19 cellular contexts compared by ENCODE assay signal in the genomic region with DNA sequence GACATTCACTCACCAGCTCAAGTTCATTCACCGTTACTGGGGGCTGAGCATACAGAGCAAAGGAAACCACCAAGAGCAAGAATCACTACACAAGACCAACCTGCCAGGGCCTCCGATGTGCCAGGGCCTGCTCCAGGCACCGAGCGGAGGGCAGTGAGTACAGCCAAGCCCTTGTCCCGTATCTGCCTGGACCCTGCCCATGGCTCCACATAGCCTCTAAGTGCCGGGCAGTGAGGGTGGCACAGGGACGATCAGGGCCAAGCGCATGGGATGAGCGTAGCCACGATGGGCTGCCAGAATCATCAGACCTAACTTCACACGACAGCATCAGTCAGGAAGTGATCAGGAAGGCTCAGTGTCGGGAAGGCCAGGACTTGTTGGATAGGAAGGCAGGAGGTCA.
DNase-seq lines count a peak whose midpoint lies in the region; ATAC-seq and TF ChIP-seq lines count a peak whose summit lies in the region.
"Had no signal": no experiment of that assay in that cellular context is flagged by ENCODE, and none has a peak within 500 bp of the region (broad histone marks: within the 10 kb centered on the region; RNA-seq: fewer than 3 reads in every experiment).

No MANE protein-coding gene starts in this region.

- H3K4me1 Mint-ChIP-seq in activated CD4-positive, alpha-beta memory T cell treated with anti-CD3 and anti-CD28 coated beads, Interleukin-2, amount 10 ng/mL, durations not matched to agents 7 days and 5 days: peaks cover 15% of the 10 kb centered on the region
- peaks cover 6% of the 10 kb centered on the region for H3K4me1 Mint-ChIP-seq in activated CD4-positive, alpha-beta memory T cell treated with anti-CD3 and anti-CD28 coated beads for 36 hours (ENCODE audit: low read depth)
- peaks cover 4% of the 10 kb centered on the region for H3K4me1 Mint-ChIP-seq in neural crest cell
- no peaks in the 10 kb centered on the region for H3K4me1 Mint-ChIP-seq in endodermal cell
- H3K4me1 Mint-ChIP-seq: IgD-negative memory B cell had no signal

- H3K27me3 Mint-ChIP-seq in activated CD4-positive, alpha-beta memory T cell treated with anti-CD3 and anti-CD28 coated beads, Interleukin-2, amount 10 ng/mL, durations not matched to agents 7 days and 5 days: no peaks in the 10 kb centered on the region
- no peaks in the 10 kb centered on the region for H3K27me3 Mint-ChIP-seq in activated CD4-positive, alpha-beta memory T cell treated with anti-CD3 and anti-CD28 coated beads for 36 hours
- H3K27me3 Mint-ChIP-seq in neural crest cell (ENCODE audit: low read depth) (peaks cover 13% of the 10 kb centered on the region), endodermal cell (ENCODE audit: insufficient read depth) (no peaks in the 10 kb centered on the region)
- H3K27me3 Mint-ChIP-seq: CD4-positive, alpha-beta T cell; IgD-negative memory B cell had no signal

- no peaks in the 10 kb centered on the region for H3K4me1 ChIP-seq in endodermal cell (ENCODE audit: control insufficient read depth, insufficient read depth, low read length)
- H3K4me1 ChIP-seq: A549, HAP-1 had no signal

- POLR2A ChIA-PET in activated CD4-positive, alpha-beta memory T cell treated with anti-CD3 and anti-CD28 coated beads, Interleukin-2, amount 10 ng/mL, durations not matched to agents 7 days and 5 days (lab: Charles Lee): no interaction called here
- POLR2A ChIA-PET in activated CD4-positive, alpha-beta memory T cell treated with anti-CD3 and anti-CD28 coated beads for 36 hours (lab: Charles Lee): no interaction called here

- CTCF ChIA-PET in activated CD4-positive, alpha-beta memory T cell treated with anti-CD3 and anti-CD28 coated beads, Interleukin-2, amount 10 ng/mL, durations not matched to agents 7 days and 5 days (lab: Charles Lee): no interaction called here
- CTCF ChIA-PET in activated CD4-positive, alpha-beta memory T cell treated with anti-CD3 and anti-CD28 coated beads for 36 hours (lab: Charles Lee): no interaction called here

- H3K27me3 ChIP-seq in endodermal cell (ENCODE audit: control insufficient read depth, insufficient read depth, low read length, poor library complexity, severe bottlenecking): no peaks in the 10 kb centered on the region

- no peak overlapping the region for H3K9ac ChIP-seq in endodermal cell (ENCODE audit: extremely low read depth, low read length, poor library complexity, severe bottlenecking)

- intact Hi-C loops in activated CD4-positive, alpha-beta memory T cell treated with anti-CD3 and anti-CD28 coated beads for 36 hours (cut with micrococcal nuclease): no loop called here

- no peak for ATAC-seq in HG02610 (IDR thresholded peaks at IDR 0.05; ENCODE audit: unreplicated experiment)
- ATAC-seq: A549 had no signal

- H3K36me3 ChIP-seq in endodermal cell (ENCODE audit: control insufficient read depth, insufficient read depth, low read length): no peaks in the 10 kb centered on the region
- H3K36me3 ChIP-seq: HAP-1 had no signal

- no peak overlapping the region for H3K4me3 Mint-ChIP-seq in activated CD4-positive, alpha-beta memory T cell treated with anti-CD3 and anti-CD28 coated beads, Interleukin-2, amount 10 ng/mL, durations not matched to agents 7 days and 5 days
- H3K4me3 Mint-ChIP-seq in activated CD4-positive, alpha-beta memory T cell treated with anti-CD3 and anti-CD28 coated beads for 36 hours: no peak overlapping the region
- no peak overlapping the region for H3K4me3 Mint-ChIP-seq in neural crest cell
- no peak overlapping the region for H3K4me3 Mint-ChIP-seq in endodermal cell
- H3K4me3 Mint-ChIP-seq: CD4-positive, alpha-beta T cell had no signal

- no peak overlapping the region for H3K27ac ChIP-seq in endodermal cell (ENCODE audit: low read depth, low read length)
- H3K27ac ChIP-seq: 22Rv1, A549, C4-2B had no signal

- peaks cover 2% of the 10 kb centered on the region for H3K9me3 Mint-ChIP-seq in activated CD4-positive, alpha-beta memory T cell treated with anti-CD3 and anti-CD28 coated beads, Interleukin-2, amount 10 ng/mL, durations not matched to agents 7 days and 5 days
- peaks cover 2% of the 10 kb centered on the region for H3K9me3 Mint-ChIP-seq in activated CD4-positive, alpha-beta memory T cell treated with anti-CD3 and anti-CD28 coated beads for 36 hours
- H3K9me3 Mint-ChIP-seq in neural crest cell (peaks cover 9% of the 10 kb centered on the region), endodermal cell (peaks cover 16% of the 10 kb centered on the region)
- H3K9me3 Mint-ChIP-seq: CD4-positive, alpha-beta T cell had no signal

- H3K27ac Mint-ChIP-seq in activated CD4-positive, alpha-beta memory T cell treated with anti-CD3 and anti-CD28 coated beads, Interleukin-2, amount 10 ng/mL, durations not matched to agents 7 days and 5 days: peak overlapping the region; percentile 53
- H3K27ac Mint-ChIP-seq in activated CD4-positive, alpha-beta memory T cell treated with anti-CD3 and anti-CD28 coated beads for 36 hours: no peak overlapping the region
- H3K27ac Mint-ChIP-seq in neural crest cell (ENCODE audit: unreplicated experiment) (peak overlapping the region; percentile 35), endodermal cell (no peak overlapping the region)
- H3K27ac Mint-ChIP-seq: CD4-positive, alpha-beta T cell had no signal

- no peak overlapping the region for H3K4me3 ChIP-seq in endodermal cell (ENCODE audit: low read length)
- H3K4me3 ChIP-seq: A549, HAP-1 had no signal

- H3K9me3 ChIP-seq in endodermal cell (ENCODE audit: control insufficient read depth, low read length): peaks cover 3% of the 10 kb centered on the region
- H3K9me3 ChIP-seq: HAP-1 had no signal

- 93 to 96% methylated on average over 8 to 12 of the region's 12 CpGs for WGBS in endodermal cell (ENCODE audit: insufficient coverage in 1 of 2, insufficient read length in 1 of 2), 2 experiments

- no peak for TF ChIP-seq CTCF in neural crest cell (conservative IDR thresholded peaks at IDR 0.05)
- TF ChIP-seq CTCF in endodermal cell (conservative IDR thresholded peaks at IDR 0.05): no peak

- no peak for DNase-seq in activated CD4-positive, alpha-beta memory T cell treated with anti-CD3 and anti-CD28 coated beads, Interleukin-2, amount 10 ng/mL, durations not matched to agents 7 days and 5 days
- no peak for DNase-seq in activated CD4-positive, alpha-beta memory T cell treated with anti-CD3 and anti-CD28 coated beads for 36 hours
- DNase-seq in islet precursor cell (peak; percentile 30), neural crest cell (ENCODE audit: low read depth, low spot score) (no peak), NCI-H345 (lab: John Stamatoyannopoulos, UW) (no peak), endodermal cell (no peak), activated T-cell treated with anti-CD3 and anti-CD28 coated beads for 4 hours (no peak)
- DNase-seq: AML-193; CD4-positive, alpha-beta T cell; DMS153; DMS79; GDM1; GOT3 had no signal

- peaks cover 3% of the 10 kb centered on the region for H3K36me3 Mint-ChIP-seq in activated CD4-positive, alpha-beta memory T cell treated with anti-CD3 and anti-CD28 coated beads, Interleukin-2, amount 10 ng/mL, durations not matched to agents 7 days and 5 days (ENCODE audit: low read depth)
- H3K36me3 Mint-ChIP-seq in activated CD4-positive, alpha-beta memory T cell treated with anti-CD3 and anti-CD28 coated beads for 36 hours: no peaks in the 10 kb centered on the region
- no peaks in the 10 kb centered on the region for H3K36me3 Mint-ChIP-seq in neural crest cell (ENCODE audit: low read depth)
- H3K36me3 Mint-ChIP-seq in endodermal cell (ENCODE audit: low read depth): no peaks in the 10 kb centered on the region
- H3K36me3 Mint-ChIP-seq: IgD-negative memory B cell had no signal

Comparison
In these comparisons a context has a peak if more than half of its experiments do, and no peak if none do; other contexts are left out.
1. H3K27ac Mint-ChIP-seq: peak in activated CD4-positive, alpha-beta memory T cell treated with anti-CD3 and anti-CD28 coated beads, Interleukin-2, amount 10 ng/mL, durations not matched to agents 7 days and 5 days (single experiment) and neural crest cell (single experiment); none in activated CD4-positive, alpha-beta memory T cell treated with anti-CD3 and anti-CD28 coated beads for 36 hours (single experiment) and endodermal cell (single experiment).